ENCODE assay signal across 19 cellular contexts in the genomic region with DNA sequence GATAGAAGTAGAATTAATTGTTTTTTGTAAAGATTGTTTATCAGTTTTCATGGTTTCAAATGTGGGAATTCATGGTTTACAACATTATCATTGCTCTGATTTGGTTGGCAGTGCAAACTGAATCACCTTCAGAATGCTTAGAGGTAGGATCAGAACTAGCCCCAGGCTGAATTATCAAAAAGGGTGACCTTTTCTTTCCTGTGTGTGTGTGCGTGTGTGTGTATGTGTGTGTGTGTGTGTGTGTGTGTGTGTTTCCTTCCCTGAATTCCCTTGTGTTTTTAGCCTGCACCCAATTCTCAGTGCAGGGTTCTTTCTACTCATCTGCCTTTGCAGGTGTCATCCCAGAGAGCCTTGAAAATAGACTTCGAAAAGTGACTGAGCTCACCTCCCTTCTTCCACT.
"Had no signal": no experiment of that assay in that cellular context is flagged by ENCODE, and none has a peak within 500 bp of the region (broad histone marks: within the 10 kb centered on the region; RNA-seq: fewer than 3 reads in every experiment).

No MANE protein-coding gene starts in this region.

- H3K27ac ChIP-seq: RWPE1, SJCRH30, SK-N-MC had no signal

- DNase-seq: Karpas-422, KG1, MV-4-11, NCI-H1048, NCI-H1105 treated with DMSO at 0.1 percent for 48 hours, NCI-H1417 treated with DMSO at 0.1 percent for 48 hours, NCI-H146, NCI-H1694 treated with DMSO at 0.1 percent for 48 hours, NCI-H1930, NCI-H2081, NCI-H2107, NCI-H2227 treated with DMSO at 0.1 percent for 48 hours, NCI-H524, NCI-H526 treated with DMSO at 0.1 percent for 48 hours, NCI-H748 treated with DMSO at 0.1 percent for 48 hours, SHP77, SJCRH30 had no signal

- H3K4me3 ChIP-seq: SJCRH30, SK-N-MC had no signal

- H3K9me3 ChIP-seq: SJCRH30 had no signal

- H3K27me3 ChIP-seq: SJCRH30 had no signal

- H3K4me1 ChIP-seq: SJCRH30 had no signal

- H3K36me3 ChIP-seq: SJCRH30 had no signal
